Comparison of ENCODE assay signal across 29 cellular contexts in the genomic region with DNA sequence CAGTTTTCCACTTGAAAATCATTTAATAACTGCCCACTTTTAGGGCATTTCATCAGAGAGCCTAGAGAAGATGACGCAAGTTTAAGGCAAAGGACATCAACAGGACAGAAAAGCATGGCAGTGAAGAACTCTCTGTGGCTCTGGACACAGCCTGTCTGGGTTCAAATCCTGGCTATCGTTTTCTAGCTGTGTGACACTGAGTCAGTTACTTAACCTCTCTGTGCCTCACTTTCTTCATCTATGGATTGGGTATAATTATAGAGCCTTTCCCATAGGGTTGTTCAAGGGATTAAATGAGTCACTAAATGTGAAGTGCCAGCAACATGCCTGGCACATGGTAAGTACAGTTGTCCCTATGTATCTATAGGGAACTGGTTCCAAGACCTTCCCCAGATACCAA. TPM values are rescaled to one million over a fixed set of nuclear protein-coding genes. Genes with fewer than 3 reads are reported as not detected.
"Had no signal": no experiment of that assay in that cellular context is flagged by ENCODE, and none has a peak within 500 bp of the region (broad histone marks: within the 10 kb centered on the region; RNA-seq: fewer than 3 reads in every experiment).

No MANE protein-coding gene starts in this region.

- H3K4me3 ChIP-seq: left lung, lung, mucosa of descending colon, ovary, skin epidermis, stomach, testis, thyroid gland, transverse colon, upper lobe of right lung had no signal

- H3K27ac Mint-ChIP-seq: immature natural killer cell; naive thymus-derived CD4-positive, alpha-beta T cell; natural killer cell treated with Interleukin-12 subunit alpha and Interleukin-12 subunit beta and Interleukin-15 and Interleukin-18, amount 100 ng/mL, for 72 hours; progenitor cell of endocrine pancreas; stimulated activated naive B cell treated with anti-CD40 and anti-IgM and Interleukin-4, amounts not matched to agents 10 μg/mL and 1 μg/mL and 100 μg/mL, for 72 hours had no signal

- FAIRE-seq: islet of Langerhans, kidney, urothelium cell line had no signal

- H3K36me3 Mint-ChIP-seq: immature natural killer cell; stimulated activated naive B cell treated with anti-CD40 and anti-IgM and Interleukin-4, amounts not matched to agents 10 μg/mL and 1 μg/mL and 100 μg/mL, for 72 hours had no signal

- H3K4me3 Mint-ChIP-seq: immature natural killer cell; naive thymus-derived CD4-positive, alpha-beta T cell; natural killer cell treated with Interleukin-12 subunit alpha and Interleukin-12 subunit beta and Interleukin-15 and Interleukin-18, amount 100 ng/mL, for 72 hours; stimulated activated naive B cell treated with anti-CD40 and anti-IgM and Interleukin-4, amounts not matched to agents 10 μg/mL and 1 μg/mL and 100 μg/mL, for 72 hours had no signal

- H3K27ac ChIP-seq: left lung, ovary, skin epidermis, testis had no signal

- ATAC-seq: left colon; left lung; mucosa of descending colon; naive thymus-derived CD4-positive, alpha-beta T cell; natural killer cell treated with Interleukin-12 subunit alpha and Interleukin-12 subunit beta and Interleukin-15 and Interleukin-18, amount 100 ng/mL, for 72 hours; right cardiac atrium; sciatic nerve; stimulated activated naive B cell treated with anti-CD40 and anti-IgM and Interleukin-4, amounts not matched to agents 10 μg/mL and 1 μg/mL and 100 μg/mL, for 72 hours; stimulated activated naive CD8-positive, alpha-beta T cell treated with anti-CD3 and anti-CD28 coated beads, Interleukin-15, Interleukin-2, amounts not matched to agents 100 U/mL and 50 U/mL, for 24 hours; upper lobe of right lung had no signal

- DNase-seq: hypothalamus; immature natural killer cell; kidney; left colon; left lung; midbrain; mucosa of descending colon; naive thymus-derived CD4-positive, alpha-beta T cell; ovary; retina; right cardiac atrium; stimulated activated CD4-positive, alpha-beta T cell treated with anti-CD3 and anti-CD28 coated beads, Interleukin-12 subunit alpha, Interleukin-12 subunit beta, amount 100 ng/mL, for 4 hours; stimulated activated CD4-positive, alpha-beta T cell treated with anti-CD3 and anti-CD28 coated beads, Interleukin-15, amount 100 ng/mL, for 24 hours; stimulated activated CD4-positive, alpha-beta T cell treated with anti-CD3 and anti-CD28 coated beads, Interleukin-2, amount 100 ng/mL, for 24 hours; stimulated activated CD4-positive, alpha-beta T cell treated with anti-CD3 and anti-CD28 coated beads, Interleukin-4, amount 100 ng/mL, for 1 hour; stimulated activated naive B cell treated with anti-CD40 and anti-IgM and Interleukin-4, amounts not matched to agents 10 μg/mL and 1 μg/mL and 100 μg/mL, for 72 hours; stimulated activated naive CD8-positive, alpha-beta T cell treated with anti-CD3 and anti-CD28 coated beads, Interleukin-15, Interleukin-2, amounts not matched to agents 100 U/mL and 50 U/mL, for 24 hours; stomach; testis; thyroid gland; transverse colon; upper lobe of right lung had no signal

- H3K27me3 ChIP-seq: ovary, testis, thyroid gland, upper lobe of right lung had no signal

- H3K9me3 ChIP-seq: left lung, mucosa of descending colon, ovary, stomach, testis, thyroid gland, transverse colon, upper lobe of right lung had no signal

- H3K9me3 Mint-ChIP-seq: natural killer cell treated with Interleukin-12 subunit alpha and Interleukin-12 subunit beta and Interleukin-15 and Interleukin-18, amount 100 ng/mL, for 72 hours; stimulated activated naive B cell treated with anti-CD40 and anti-IgM and Interleukin-4, amounts not matched to agents 10 μg/mL and 1 μg/mL and 100 μg/mL, for 72 hours had no signal

- H3K36me3 ChIP-seq: left lung, ovary, stomach, thyroid gland, transverse colon, upper lobe of right lung had no signal

RNA-seq across cellular contexts. Expression of gene MYO10, which starts 6.7 kb away (rescaled TPM):
- total RNA-seq: natural killer cell treated with Interleukin-12 subunit alpha and Interleukin-12 subunit beta and Interleukin-15 and Interleukin-18, amount 100 ng/mL, for 72 hours had no signal
- polyA plus RNA-seq: immature natural killer cell had no signal
